Comparison of ENCODE assay signal across 1 cellular context in the genomic region with DNA sequence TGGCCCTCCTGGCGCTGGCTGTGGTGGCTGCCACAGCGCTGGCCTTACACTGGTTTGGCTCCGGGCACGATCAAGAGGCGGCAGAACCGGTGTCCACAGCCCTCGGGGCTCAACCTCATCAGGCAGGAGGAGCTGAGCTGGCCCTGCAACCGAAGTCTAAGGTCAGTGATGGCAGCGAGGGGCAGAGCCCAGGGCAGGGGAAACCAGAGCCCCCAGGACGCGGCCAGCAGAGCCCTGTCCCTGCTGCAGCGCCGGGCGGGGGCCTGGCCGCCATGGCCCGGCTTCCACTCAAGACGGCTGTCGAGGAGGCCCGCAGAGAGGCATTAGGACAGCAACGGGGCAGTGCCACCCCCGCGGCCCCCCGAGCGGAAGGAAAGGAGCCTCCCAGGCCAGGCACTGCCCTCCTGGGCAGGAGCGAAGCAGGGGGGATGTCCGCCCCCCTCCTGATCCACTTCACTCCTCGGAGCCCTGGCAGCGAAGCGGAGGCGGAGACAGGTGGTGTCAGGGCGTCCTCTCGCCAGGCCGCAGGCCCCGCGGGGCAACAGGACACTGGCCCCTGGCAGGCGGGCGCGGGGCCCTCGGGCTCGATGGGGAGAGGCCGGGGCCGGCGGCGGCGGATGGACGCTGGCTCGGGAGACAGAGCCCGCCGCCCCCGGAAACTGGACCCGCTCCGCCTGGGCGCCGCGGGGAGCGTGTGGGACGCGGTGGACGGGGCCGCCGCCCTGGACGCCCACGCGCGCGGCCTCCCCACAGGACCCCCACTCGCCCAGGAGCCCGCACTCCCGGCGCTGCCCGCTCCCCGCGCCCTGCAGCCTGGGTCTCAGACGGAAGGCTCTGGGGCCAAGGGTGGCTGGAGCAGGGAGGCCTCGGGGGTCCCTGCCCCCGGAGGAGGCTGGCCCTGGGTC.
TF ChIP-seq lines count a peak whose summit lies in the region.

No MANE protein-coding gene starts in this region.

TF ChIP-seq in endothelial cell of umbilical vein, 7 proteins besides CTCF, POLR2A, EP300 and RAD21:
- TF ChIP-seq MAX (IDR thresholded peaks at IDR 0.05; ENCODE audit: insufficient read depth, insufficient read length) = no peak
- TF ChIP-seq EZH2 (IDR thresholded peaks at IDR 0.05; ENCODE audit: borderline replicate concordance, low read depth, low read length, severe bottlenecking) = peak; percentile 85
- TF ChIP-seq MYC (IDR thresholded peaks at IDR 0.05; ENCODE audit: low read depth, low read length) = no peak
- TF ChIP-seq JUN (IDR thresholded peaks at IDR 0.05; ENCODE audit: borderline replicate concordance, insufficient read depth, insufficient read length, low read depth) = no peak
- no peak for TF ChIP-seq FOS (IDR thresholded peaks at IDR 0.05; ENCODE audit: borderline replicate concordance, insufficient read depth, low read length)
- no peak for TF ChIP-seq GATA2 (IDR thresholded peaks at IDR 0.05; ENCODE audit: insufficient read depth, insufficient read length, low read depth, low read length)
